Comparison of ENCODE assay signal across 8 cellular contexts in genomic region chr16:88940196-88941050, GRCh38. TPM values are rescaled to one million over a fixed set of nuclear protein-coding genes. Genes with fewer than 3 reads are reported as not detected.
A peak's percentile ranks its signal among the peaks of the same experiment; 100 is the strongest.
DNase-seq lines count a peak whose midpoint lies in the region; ATAC-seq and TF ChIP-seq lines count a peak whose summit lies in the region.

No MANE protein-coding gene starts in this region.

- H3K9me3 Mint-ChIP-seq in T-helper 2 cell treated with Interferon-gamma antibody and Interleukin-4, amounts not matched to agents 5 μg/mL and 100 μg/mL, for 36 hours, result no peaks in the 10 kb centered on the region

- ATAC-seq in DND-41 (ENCODE audit: insufficient read depth, low read depth) (peak; percentile 18), HG03565 (IDR thresholded peaks at IDR 0.05; ENCODE audit: unreplicated experiment) (no peak)

- H3K4me1 Mint-ChIP-seq in T-helper 2 cell treated with Interferon-gamma antibody and Interleukin-4, amounts not matched to agents 5 μg/mL and 100 μg/mL, for 36 hours (ENCODE audit: low read depth), result no peaks in the 10 kb centered on the region

- H3K27me3 ChIP-seq in DND-41 (ENCODE audit: insufficient read depth, low read length, poor library complexity), result peaks cover 47% of the 10 kb centered on the region
- peaks cover 0 to 92% (median 17%) of the 10 kb centered on the region in 4 donors for H3K27me3 ChIP-seq in esophagus muscularis mucosa
- H3K27me3 ChIP-seq in parathyroid adenoma (ENCODE audit: control insufficient read depth, insufficient read depth, low read length), result no peaks in the 10 kb centered on the region

- no peak overlapping the region for H3K27ac Mint-ChIP-seq in T-helper 2 cell treated with Interferon-gamma antibody and Interleukin-4, amounts not matched to agents 5 μg/mL and 100 μg/mL, for 36 hours

- peak; percentile 33 for DNase-seq in DND-41
- DNase-seq in KBM-7, result peak; percentile 41
- no peak for DNase-seq in esophagus muscularis mucosa (ENCODE audit: extremely low spot score)
- DNase-seq in pons (ENCODE audit: low spot score), result no peak
- DNase-seq in Kasumi-1 (lab: John Stamatoyannopoulos, UW), result no peak
- DNase-seq in T-helper 2 cell treated with Interferon-gamma antibody and Interleukin-4, amounts not matched to agents 5 μg/mL and 100 μg/mL, for 36 hours (ENCODE audit: low spot score), result no peak

- H3K36me3 Mint-ChIP-seq in T-helper 2 cell treated with Interferon-gamma antibody and Interleukin-4, amounts not matched to agents 5 μg/mL and 100 μg/mL, for 36 hours (ENCODE audit: low read depth), result no peaks in the 10 kb centered on the region

- no peak overlapping the region for H3K27ac ChIP-seq in DND-41 (ENCODE audit: low read length)
- H3K27ac ChIP-seq in esophagus muscularis mucosa (replicated peaks in 1 of 4), result peak overlapping the region; percentile 45 to 72 (median 65)
- H3K27ac ChIP-seq in parathyroid adenoma, result peak overlapping the region; percentile 11

- in situ Hi-C loops in KBM-7 (cut with MboI; ENCODE audit: low pct_unique_long_range_greater_than_20kb, low sequenced_read_pairs), result no loop called here

- 3% methylated on average over 28 of the region's 93 CpGs for WGBS in esophagus muscularis mucosa

- H2AFZ ChIP-seq in DND-41 (ENCODE audit: low read depth, low read length), result no peak overlapping the region; the same call in 1 of the 2 replicates
- peak overlapping the region; percentile 66 for H2AFZ ChIP-seq in parathyroid adenoma

- peak overlapping the region; percentile 46; the same call in 1 of the 2 replicates for H3K9ac ChIP-seq in DND-41 (ENCODE audit: low read depth, low read length)
- no peak overlapping the region for H3K9ac ChIP-seq in parathyroid adenoma

- H3K4me3 ChIP-seq in DND-41 (ENCODE audit: low read depth in 1 of 2, low read length in 2 of 2), result peak overlapping the region in 1 of 2 experiments; percentile 50; a peak in 2 of 4 replicates
- peak overlapping the region; percentile 55 to 61 (median 58) for H3K4me3 ChIP-seq in esophagus muscularis mucosa
- H3K4me3 ChIP-seq in parathyroid adenoma (ENCODE audit: low read depth, low read length), result peak overlapping the region; percentile 31

- H3K27me3 Mint-ChIP-seq in T-helper 2 cell treated with Interferon-gamma antibody and Interleukin-4, amounts not matched to agents 5 μg/mL and 100 μg/mL, for 36 hours (ENCODE audit: low read depth), result peaks cover 45% of the 10 kb centered on the region

- peak overlapping the region; percentile 71 for H3K4me2 ChIP-seq in DND-41 (ENCODE audit: insufficient read depth, low read length)
- H3K4me2 ChIP-seq in parathyroid adenoma (ENCODE audit: low read length), result peak overlapping the region; percentile 53

- H3K36me3 ChIP-seq in DND-41 (ENCODE audit: insufficient read depth, low read length) (no peaks in the 10 kb centered on the region), esophagus muscularis mucosa (no peaks in the 10 kb centered on the region), parathyroid adenoma (ENCODE audit: control insufficient read depth, insufficient read depth, low read length) (no peaks in the 10 kb centered on the region)

- no peak for TF ChIP-seq EP300 in esophagus muscularis mucosa (IDR thresholded peaks at IDR 0.05)

- no peak for TF ChIP-seq POLR2A in esophagus muscularis mucosa (IDR thresholded peaks at IDR 0.05; ENCODE audit: low read depth)

- peaks cover 42% of the 10 kb centered on the region for H4K20me1 ChIP-seq in DND-41 (ENCODE audit: insufficient read depth, low read length)

- H3K9me3 ChIP-seq in DND-41 (ENCODE audit: insufficient read depth, low read length, severe bottlenecking), result no peaks in the 10 kb centered on the region
- no peaks in the 10 kb centered on the region for H3K9me3 ChIP-seq in esophagus muscularis mucosa
- no peaks in the 10 kb centered on the region for H3K9me3 ChIP-seq in parathyroid adenoma (ENCODE audit: control insufficient read depth, low read length)

- no peaks in the 10 kb centered on the region for H3K79me2 ChIP-seq in DND-41 (ENCODE audit: insufficient read depth, low read length)
- H3K79me2 ChIP-seq in parathyroid adenoma, result no peaks in the 10 kb centered on the region

- intact Hi-C loops in esophagus muscularis mucosa (cut with DNase I), result loop anchor here (10.0 kb wide), 1 partner anchor 224 kb away; no protein-coding TSS in a partner anchor

- TF ChIP-seq CTCF in DND-41 (IDR thresholded peaks at IDR 0.05; ENCODE audit: borderline replicate concordance, extremely low read depth, low read length, poor library complexity, severe bottlenecking) (no peak), esophagus muscularis mucosa (IDR thresholded peaks at IDR 0.05) (no peak), parathyroid adenoma (IDR thresholded peaks at IDR 0.05) (no peak)

- H3K4me1 ChIP-seq in DND-41 (ENCODE audit: insufficient read depth, low read length) (peaks cover 14% of the 10 kb centered on the region), esophagus muscularis mucosa (peaks cover 39 to 67% (median 65%) of the 10 kb centered on the region in 4 donors), parathyroid adenoma (no peaks in the 10 kb centered on the region)

- no peak overlapping the region for H3K4me3 Mint-ChIP-seq in T-helper 2 cell treated with Interferon-gamma antibody and Interleukin-4, amounts not matched to agents 5 μg/mL and 100 μg/mL, for 36 hours

RNA-seq across cellular contexts. Expression of gene CBFA2T3, which starts 36.6 kb away (rescaled TPM):
- total RNA-seq in esophagus muscularis mucosa, result 10 to 100 TPM in 1 of 4 donors, 1 to 10 TPM in 3; 2.0 to 10.4 (median 3.5) TPM

Comparison
In these comparisons a context has a peak if more than half of its experiments do, and no peak if none do; other contexts are left out.
1. DNase-seq: peak in DND-41 (single experiment) and KBM-7 (single experiment); none in esophagus muscularis mucosa (single experiment), pons (single experiment), Kasumi-1 (0 of 2) and T-helper 2 cell treated with Interferon-gamma antibody and Interleukin-4, amounts not matched to agents 5 μg/mL and 100 μg/mL, for 36 hours (single experiment).